In genomic region chr2:212695426-212695825, GRCh38 we compare ENCODE assay signal across 11 cellular contexts.
"Had no signal": no experiment of that assay in that cellular context is flagged by ENCODE, and none has a peak within 500 bp of the region (broad histone marks: within the 10 kb centered on the region; RNA-seq: fewer than 3 reads in every experiment).

No MANE protein-coding gene starts in this region.

- H3K4me3 ChIP-seq: GM23248, GM23338, HAP-1 had no signal

- DNase-seq: GM23248, GOT3, H7, H9, HCEC 1CT, HFFc6 had no signal

- FAIRE-seq: H1, H54 had no signal

- H3K4me2 ChIP-seq: GM23338 had no signal

- H3K27ac ChIP-seq: GM23248 had no signal

- H3K36me3 ChIP-seq: HAP-1 had no signal

- H3K9ac ChIP-seq: GM23248 had no signal

- H3K9me3 ChIP-seq: HAP-1 had no signal

- H3K4me1 ChIP-seq: HAP-1 had no signal

- ATAC-seq: GM23338, HCT116 had no signal
